12 cellular contexts compared by ENCODE assay signal in the genomic region with DNA sequence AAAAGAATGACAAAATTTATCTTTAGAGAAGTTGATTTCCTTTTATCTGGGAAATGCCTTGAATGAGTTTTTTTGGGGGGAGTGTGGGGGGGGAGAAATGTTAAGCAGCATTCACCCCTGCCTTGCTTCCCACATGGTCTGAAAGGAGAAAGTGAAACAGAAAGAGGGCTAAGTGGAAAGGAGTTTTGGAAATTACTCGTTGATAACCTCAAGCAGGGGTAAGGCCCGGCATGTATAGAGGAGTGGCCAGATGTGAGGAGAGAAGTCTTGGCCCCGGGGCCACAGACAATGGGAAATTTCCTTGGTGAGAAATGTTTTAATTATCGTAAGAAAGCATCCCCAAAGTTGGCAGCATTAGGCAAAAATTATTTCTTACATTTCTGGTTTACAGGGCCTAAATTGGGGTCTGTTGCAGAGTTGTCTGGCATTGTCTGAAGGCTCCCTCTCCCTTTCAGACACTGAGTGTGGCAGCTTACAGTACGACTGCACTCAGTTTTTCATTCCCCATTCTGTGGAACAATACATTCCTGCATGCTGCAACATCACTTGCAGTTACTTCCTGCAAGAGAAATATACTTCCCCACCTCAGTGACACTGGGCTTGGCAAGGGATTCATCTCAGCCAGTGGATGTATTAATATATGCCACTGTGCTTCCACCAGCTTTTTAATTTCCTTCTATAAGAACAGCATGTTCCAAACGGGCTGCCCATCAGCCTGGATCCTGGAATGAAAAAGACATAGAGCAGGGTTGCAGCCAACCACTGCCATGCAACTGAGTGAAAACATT. TPM values are rescaled to one million over a fixed set of nuclear protein-coding genes. Genes with fewer than 3 reads are reported as not detected.
DNase-seq lines count a peak whose midpoint lies in the region; ATAC-seq, FAIRE-seq and TF ChIP-seq lines count a peak whose summit lies in the region.
"Had no signal": no experiment of that assay in that cellular context is flagged by ENCODE, and none has a peak within 500 bp of the region (broad histone marks: within the 10 kb centered on the region; RNA-seq: fewer than 3 reads in every experiment).

No MANE protein-coding gene starts in this region.

- TF ChIP-seq CTCF in right lobe of liver (IDR thresholded peaks at IDR 0.05) (no peak), HepG2 (CRISPR knock-in tag; IDR thresholded peaks at IDR 0.05) (no peak), upper lobe of right lung (IDR thresholded peaks at IDR 0.05) (no peak)

- 48% methylated on average over 6 of the region's 6 CpGs for WGBS in right lobe of liver (ENCODE audit: insufficient coverage, low coverage, low lambda C conversion rate, missing lambda C conversion rate)
- 8% methylated on average over 6 of the region's 6 CpGs for WGBS in HepG2 (ENCODE audit: low lambda C conversion rate)

- TF ChIP-seq RAD21 in HepG2 (CRISPR knock-in tag; IDR thresholded peaks at IDR 0.05) = no peak

- BruUV-seq in HepG2 (replicated peaks; lab: Mats Ljungman, UMichigan) = no TSS peak

- H3K36me3 Mint-ChIP-seq in activated naive CD8-positive, alpha-beta T cell treated with anti-CD3 and anti-CD28 coated beads, Interleukin-2, amount 50 U/mL, for 24 hours (ENCODE audit: low read depth) = no peaks in the 10 kb centered on the region
- H3K36me3 Mint-ChIP-seq in activated T-helper 2 cell treated with anti-CD3 and anti-CD28 coated beads, Interferon-gamma antibody, Interleukin-2, Interleukin-4, amounts not matched to agents 10 μg/mL and 5 μg/mL and 100 μg/mL, durations not matched to agents 14 hours and 24 hours and 36 hours (ENCODE audit: low read depth) = no peaks in the 10 kb centered on the region

- H3K27ac ChIP-seq in right lobe of liver (no peak overlapping the region), HepG2 (ENCODE audit: extremely low read length, insufficient read depth, low read length) (no peak overlapping the region), upper lobe of right lung (no peak overlapping the region)
- H3K27ac ChIP-seq: HL-60 had no signal

- H3K4me1 ChIP-seq in right lobe of liver = no peaks in the 10 kb centered on the region
- no peaks in the 10 kb centered on the region for H3K4me1 ChIP-seq in HepG2 (ENCODE audit: insufficient read depth, low read length)
- H3K4me1 ChIP-seq in upper lobe of right lung = no peaks in the 10 kb centered on the region

- H3K4me2 ChIP-seq in HepG2 (ENCODE audit: low read depth, low read length) = no peak overlapping the region
- H3K4me2 ChIP-seq: SK-N-SH had no signal

- H3K4me3 ChIP-seq in right lobe of liver (no peak overlapping the region), HepG2 (replicated peaks in 1 of 3; ENCODE audit: insufficient read depth in 1 of 3, low read depth in 2 of 3, low read length in 3 of 3) (no peak overlapping the region), upper lobe of right lung (no peak overlapping the region)

- no peak overlapping the region for H3K4me3 Mint-ChIP-seq in activated naive CD8-positive, alpha-beta T cell treated with anti-CD3 and anti-CD28 coated beads, Interleukin-2, amount 50 U/mL, for 24 hours
- H3K4me3 Mint-ChIP-seq in activated T-helper 2 cell treated with anti-CD3 and anti-CD28 coated beads, Interferon-gamma antibody, Interleukin-2, Interleukin-4, amounts not matched to agents 10 μg/mL and 5 μg/mL and 100 μg/mL, durations not matched to agents 14 hours and 24 hours and 36 hours (ENCODE audit: low read depth) = no peak overlapping the region

- no peak for FAIRE-seq in HepG2 (lab: Jason Lieb, UNC)

- H3K4me1 Mint-ChIP-seq in activated naive CD8-positive, alpha-beta T cell treated with anti-CD3 and anti-CD28 coated beads, Interleukin-2, amount 50 U/mL, for 24 hours = peaks cover 24% of the 10 kb centered on the region
- H3K4me1 Mint-ChIP-seq in activated T-helper 2 cell treated with anti-CD3 and anti-CD28 coated beads, Interferon-gamma antibody, Interleukin-2, Interleukin-4, amounts not matched to agents 10 μg/mL and 5 μg/mL and 100 μg/mL, durations not matched to agents 14 hours and 24 hours and 36 hours (ENCODE audit: low read depth) = peaks cover 23% of the 10 kb centered on the region

- H3K79me2 ChIP-seq in HepG2 (ENCODE audit: insufficient read depth, low read length) = no peaks in the 10 kb centered on the region

- H3K9me3 Mint-ChIP-seq in activated naive CD8-positive, alpha-beta T cell treated with anti-CD3 and anti-CD28 coated beads, Interleukin-2, amount 50 U/mL, for 24 hours = no peaks in the 10 kb centered on the region
- no peaks in the 10 kb centered on the region for H3K9me3 Mint-ChIP-seq in activated T-helper 2 cell treated with anti-CD3 and anti-CD28 coated beads, Interferon-gamma antibody, Interleukin-2, Interleukin-4, amounts not matched to agents 10 μg/mL and 5 μg/mL and 100 μg/mL, durations not matched to agents 14 hours and 24 hours and 36 hours

- H3K27me3 Mint-ChIP-seq in activated naive CD8-positive, alpha-beta T cell treated with anti-CD3 and anti-CD28 coated beads, Interleukin-2, amount 50 U/mL, for 24 hours = no peaks in the 10 kb centered on the region
- H3K27me3 Mint-ChIP-seq in activated T-helper 2 cell treated with anti-CD3 and anti-CD28 coated beads, Interferon-gamma antibody, Interleukin-2, Interleukin-4, amounts not matched to agents 10 μg/mL and 5 μg/mL and 100 μg/mL, durations not matched to agents 14 hours and 24 hours and 36 hours (ENCODE audit: low read depth) = peaks cover 24% of the 10 kb centered on the region

- H3K9ac ChIP-seq in HepG2 (ENCODE audit: insufficient read depth, low read depth, low read length) = no peak overlapping the region
- H3K9ac ChIP-seq: SK-N-SH had no signal

- no peak overlapping the region for H2AFZ ChIP-seq in HepG2 (ENCODE audit: low read length)

- H3K36me3 ChIP-seq in right lobe of liver (no peaks in the 10 kb centered on the region), HepG2 (replicated peaks in 1 of 2; ENCODE audit: control insufficient read depth in 1 of 2, insufficient read depth in 2 of 2, low read length in 2 of 2) (no peaks in the 10 kb centered on the region), upper lobe of right lung (peaks cover 17% of the 10 kb centered on the region)

- ATAC-seq in right lobe of liver = peak in 3 of 4 donors; percentile 39 to 53 (median 50)
- no peak for ATAC-seq in HepG2
- ATAC-seq in HG02981 (IDR thresholded peaks at IDR 0.05; ENCODE audit: unreplicated experiment) = peak; percentile 92
- ATAC-seq in activated naive CD8-positive, alpha-beta T cell treated with anti-CD3 and anti-CD28 coated beads, Interleukin-2, amount 50 U/mL, for 24 hours = peak; percentile 65
- peak; percentile 70 for ATAC-seq in upper lobe of right lung

- H3K27ac Mint-ChIP-seq in activated naive CD8-positive, alpha-beta T cell treated with anti-CD3 and anti-CD28 coated beads, Interleukin-2, amount 50 U/mL, for 24 hours = no peak overlapping the region
- no peak overlapping the region for H3K27ac Mint-ChIP-seq in activated T-helper 2 cell treated with anti-CD3 and anti-CD28 coated beads, Interferon-gamma antibody, Interleukin-2, Interleukin-4, amounts not matched to agents 10 μg/mL and 5 μg/mL and 100 μg/mL, durations not matched to agents 14 hours and 24 hours and 36 hours

- TF ChIP-seq EP300 in HepG2 (IDR thresholded peaks at IDR 0.05; ENCODE audit: low read depth in 2 of 2, low read length in 2 of 2) (no peak), HepG2 (CRISPR knock-in tag; IDR thresholded peaks at IDR 0.05; ENCODE audit: borderline replicate concordance) (no peak)

- no peaks in the 10 kb centered on the region for H4K20me1 ChIP-seq in HepG2 (ENCODE audit: insufficient read depth, low read length)

- H3K27me3 ChIP-seq in right lobe of liver (no peaks in the 10 kb centered on the region), HepG2 (ENCODE audit: control insufficient read depth in 1 of 2, insufficient read depth in 2 of 2, low read length in 2 of 2) (no peaks in the 10 kb centered on the region), upper lobe of right lung (no peaks in the 10 kb centered on the region)

- POLR2A ChIA-PET in HepG2 (lab: Yijun Ruan, JAX) = no interaction called here

- TF ChIP-seq POLR2A in right lobe of liver (IDR thresholded peaks at IDR 0.05) (no peak), HepG2 (IDR thresholded peaks at IDR 0.05; ENCODE audit: insufficient read depth in 1 of 2, low read depth in 2 of 2, low read length in 2 of 2) (no peak)

- H3K9me3 ChIP-seq in right lobe of liver = no peaks in the 10 kb centered on the region
- no peaks in the 10 kb centered on the region for H3K9me3 ChIP-seq in HepG2 (ENCODE audit: low read length)
- H3K9me3 ChIP-seq in upper lobe of right lung = no peaks in the 10 kb centered on the region
- H3K9me3 ChIP-seq: SK-N-SH had no signal

- DNase-seq in right lobe of liver = no peak
- no peak for DNase-seq in HepG2 (ENCODE audit: low spot score)
- no peak for DNase-seq in activated naive CD8-positive, alpha-beta T cell treated with anti-CD3 and anti-CD28 coated beads, Interleukin-2, amount 50 U/mL, for 24 hours
- no peak for DNase-seq in upper lobe of right lung
- DNase-seq in activated T-helper 2 cell treated with anti-CD3 and anti-CD28 coated beads, Interferon-gamma antibody, Interleukin-2, Interleukin-4, amounts not matched to agents 10 μg/mL and 5 μg/mL and 100 μg/mL, durations not matched to agents 14 hours and 24 hours and 36 hours (ENCODE audit: low spot score) = no peak
- DNase-seq in NCI-H69 (lab: John Stamatoyannopoulos, UW) = no peak
- no peak for DNase-seq in NCI-H526 treated with DMSO at 0.1 percent for 48 hours (lab: John Stamatoyannopoulos, UW)
- DNase-seq: anterior cingulate cortex; SK-N-SH; stimulated activated CD4-positive, alpha-beta T cell treated with anti-CD3 and anti-CD28 coated beads, Interleukin-4, amount 100 ng/mL, for 1 hour had no signal

- intact Hi-C loops in right lobe of liver (cut with DNase I) (no loop called here), HepG2 (cut with micrococcal nuclease; ENCODE audit: unreplicated experiment) (no loop called here), upper lobe of right lung (cut with DNase I) (no loop called here)
- intact Hi-C loops in activated T-helper 2 cell treated with anti-CD3 and anti-CD28 coated beads, Interferon-gamma antibody, Interleukin-2, Interleukin-4, amounts not matched to agents 10 μg/mL and 5 μg/mL and 100 μg/mL, durations not matched to agents 14 hours and 24 hours and 36 hours (cut with micrococcal nuclease) = no loop called here

- in situ Hi-C loops in HepG2 (cut with HindIII; ENCODE audit: extremely low pct_ligation_motif_present, low pct_unique_long_range_greater_than_20kb) = no loop called here

- CTCF ChIA-PET in HepG2 (lab: Yijun Ruan, JAX; ENCODE audit: low intra/inter-chr PET ratio, low total read pairs) = no interaction called here

RNA-seq across cellular contexts. Expression of a gene that starts 23.3 kb away (rescaled TPM):
- total RNA-seq in right lobe of liver = 1 to 10 TPM in 3 of 6 experiments, under 1 TPM in 3; 0.24 to 1.5 (median 0.70) TPM
- not detected in 2 replicates for total RNA-seq in HepG2 (2016; rRNA removed; fragmentation: Illumina TruSeq; extraction: Trizol)
- not detected in 2 replicates for total RNA-seq in HepG2 (2016; cell fraction: cytosol; rRNA removed; fragmentation: Illumina TruSeq; extraction: Trizol; ENCODE audit: low read depth)
- total RNA-seq in HepG2 (2016; cell fraction: insoluble cytoplasmic fraction; rRNA removed; fragmentation: Illumina TruSeq; extraction: Trizol) = not detected in 2 replicates
- not detected in 2 replicates for total RNA-seq in HepG2 (2016; cell fraction: membrane; rRNA removed; fragmentation: Illumina TruSeq; extraction: Trizol)
- total RNA-seq in HepG2 (2016; cell fraction: nucleus; rRNA removed; fragmentation: Illumina TruSeq; extraction: Trizol) = not detected in 2 replicates
- not detected in 2 replicates for polyA plus RNA-seq in HepG2 (2011; rRNA removed)
- polyA plus RNA-seq in HepG2 (2011; cell fraction: cytosol; rRNA removed) = not detected in 2 replicates
- polyA plus RNA-seq in HepG2 (2011; cell fraction: nucleus; rRNA removed) = not detected in 2 replicates
- polyA plus RNA-seq in HepG2 (2012) = not detected in 2 replicates
- not detected in 2 replicates for polyA plus RNA-seq in HepG2 (2016; cell fraction: cytosol; fragmentation: Illumina TruSeq; extraction: Trizol; ENCODE audit: low read depth)
- not detected in 2 replicates for polyA plus RNA-seq in HepG2 (2016; cell fraction: insoluble cytoplasmic fraction; fragmentation: Illumina TruSeq; extraction: Trizol; ENCODE audit: low read depth)
- polyA plus RNA-seq in HepG2 (2016; cell fraction: membrane; fragmentation: Illumina TruSeq; extraction: Trizol; ENCODE audit: low read depth) = not detected in 2 replicates
- polyA plus RNA-seq in HepG2 (2016; cell fraction: nucleus; fragmentation: Illumina TruSeq; extraction: Trizol; ENCODE audit: insufficient read depth, low read depth) = not detected in 2 replicates
- polyA minus RNA-seq in HepG2 (2011; rRNA and poly(A)+ RNA removed; ENCODE audit: low replicate concordance) = not detected in 2 replicates
- polyA minus RNA-seq in HepG2 (2011; cell fraction: cytosol; rRNA and poly(A)+ RNA removed) = not detected in 2 replicates
- not detected in 2 replicates for polyA minus RNA-seq in HepG2 (2011; cell fraction: nucleus; rRNA and poly(A)+ RNA removed)
- 17.6 TPM for total RNA-seq in upper lobe of right lung
- total RNA-seq in activated T-helper 2 cell treated with anti-CD3 and anti-CD28 coated beads, Interferon-gamma antibody, Interleukin-2, Interleukin-4, amounts not matched to agents 10 μg/mL and 5 μg/mL and 100 μg/mL, durations not matched to agents 14 hours and 24 hours and 36 hours = 0.32 and 0.53 TPM in 2 replicates
